17 cellular contexts compared by ENCODE assay signal in genomic region chr7:18294408-18294807, GRCh38.
"Had no signal": no experiment of that assay in that cellular context is flagged by ENCODE, and none has a peak within 500 bp of the region (broad histone marks: within the 10 kb centered on the region; RNA-seq: fewer than 3 reads in every experiment).

No MANE protein-coding gene starts in this region.

- H3K36me3 Mint-ChIP-seq: activated naive CD8-positive, alpha-beta T cell treated with anti-CD3 and anti-CD28 coated beads, Interleukin-2, amount 10 ng/mL, durations not matched to agents 7 days and 5 days; brain had no signal

- H3K4me3 Mint-ChIP-seq: activated naive CD8-positive, alpha-beta T cell treated with anti-CD3 and anti-CD28 coated beads, Interleukin-2, amount 10 ng/mL, durations not matched to agents 7 days and 5 days; activated T-helper 1 cell treated with anti-CD3 and anti-CD28 coated beads, Interleukin-12 subunit alpha, Interleukin-12 subunit beta, Interleukin-2, Interleukin-4 antibody, amounts not matched to agents 30 ng/mL and 10 ng/mL and 1 ng/mL, durations not matched to agents 14 hours and 24 hours and 36 hours; brain; T-helper 2 cell treated with Interferon-gamma antibody and Interleukin-4, amounts not matched to agents 5 μg/mL and 100 μg/mL, for 36 hours had no signal

- ATAC-seq: activated CD4-positive, CD25-positive, alpha-beta regulatory T cell treated with anti-CD3 and anti-CD28 coated beads, Interleukin-2, amount 50 U/mL, for 24 hours had no signal

- H3K9me3 Mint-ChIP-seq: activated naive CD8-positive, alpha-beta T cell treated with anti-CD3 and anti-CD28 coated beads, Interleukin-2, amount 10 ng/mL, durations not matched to agents 7 days and 5 days; activated T-helper 1 cell treated with anti-CD3 and anti-CD28 coated beads, Interleukin-12 subunit alpha, Interleukin-12 subunit beta, Interleukin-2, Interleukin-4 antibody, amounts not matched to agents 30 ng/mL and 10 ng/mL and 1 ng/mL, durations not matched to agents 14 hours and 24 hours and 36 hours; brain; T-helper 2 cell treated with Interferon-gamma antibody and Interleukin-4, amounts not matched to agents 5 μg/mL and 100 μg/mL, for 36 hours had no signal

- DNase-seq: activated CD4-positive, alpha-beta T cell treated with anti-CD3 and anti-CD28 coated beads, Interleukin-2, amount 50 U/mL, for 1 hour; activated naive CD8-positive, alpha-beta T cell treated with anti-CD3 and anti-CD28 coated beads, Interleukin-2, amount 10 ng/mL, durations not matched to agents 7 days and 5 days; central memory CD4-positive, alpha-beta T cell; effector CD4-positive, alpha-beta T cell; esophagus squamous epithelium; glutamatergic neuron; kidney glomerular epithelial cell; pancreas; stimulated activated CD4-positive, alpha-beta T cell treated with anti-CD3 and anti-CD28 coated beads, Interleukin-12 subunit alpha, Interleukin-12 subunit beta, amount 100 ng/mL, for 4 hours; stimulated activated CD4-positive, alpha-beta T cell treated with anti-CD3 and anti-CD28 coated beads, Interleukin-2, amount 100 ng/mL, for 24 hours; thyroid gland; uterus had no signal

- H3K27ac Mint-ChIP-seq: activated naive CD8-positive, alpha-beta T cell treated with anti-CD3 and anti-CD28 coated beads, Interleukin-2, amount 10 ng/mL, durations not matched to agents 7 days and 5 days; activated T-helper 1 cell treated with anti-CD3 and anti-CD28 coated beads, Interleukin-12 subunit alpha, Interleukin-12 subunit beta, Interleukin-2, Interleukin-4 antibody, amounts not matched to agents 30 ng/mL and 10 ng/mL and 1 ng/mL, durations not matched to agents 14 hours and 24 hours and 36 hours; brain; T-helper 2 cell treated with Interferon-gamma antibody and Interleukin-4, amounts not matched to agents 5 μg/mL and 100 μg/mL, for 36 hours had no signal

- FAIRE-seq: endothelial cell of umbilical vein, pancreas had no signal
